ENCODE assay signal across 20 cellular contexts in genomic region chr7:114567416-114567815, GRCh38.
"Had no signal": no experiment of that assay in that cellular context is flagged by ENCODE, and none has a peak within 500 bp of the region (broad histone marks: within the 10 kb centered on the region; RNA-seq: fewer than 3 reads in every experiment).

No MANE protein-coding gene starts in this region.

- H3K27ac ChIP-seq: breast epithelium, left lung, lower lobe of right lung, spleen, suprapubic skin, tibial artery had no signal

- H3K4me1 ChIP-seq: breast epithelium, left lung, lower lobe of right lung, spleen, suprapubic skin, tibial artery had no signal

- H3K27me3 ChIP-seq: breast epithelium, left lung, spleen, suprapubic skin, tibial artery had no signal

- H3K4me1 Mint-ChIP-seq: activated CD8-positive, alpha-beta memory T cell treated with anti-CD3 and anti-CD28 coated beads, Interleukin-2, amount 10 ng/mL, durations not matched to agents 7 days and 5 days; activated naive CD4-positive, alpha-beta T cell treated with anti-CD3 and anti-CD28 coated beads, Interleukin-2, amount 50 U/mL, for 24 hours; activated naive CD8-positive, alpha-beta T cell treated with anti-CD3 and anti-CD28 coated beads, Interleukin-2, amount 50 U/mL, for 24 hours; natural killer cell had no signal

- H3K9me3 Mint-ChIP-seq: activated naive CD4-positive, alpha-beta T cell treated with anti-CD3 and anti-CD28 coated beads, Interleukin-2, amount 50 U/mL, for 24 hours; activated naive CD8-positive, alpha-beta T cell treated with anti-CD3 and anti-CD28 coated beads, Interleukin-2, amount 50 U/mL, for 24 hours; activated T-helper 2 cell treated with anti-CD3 and anti-CD28 coated beads, Interferon-gamma antibody, Interleukin-2, Interleukin-4, amounts not matched to agents 10 μg/mL and 5 μg/mL and 100 μg/mL, durations not matched to agents 14 hours and 24 hours and 36 hours had no signal

- H3K27ac Mint-ChIP-seq: activated CD8-positive, alpha-beta memory T cell treated with anti-CD3 and anti-CD28 coated beads, Interleukin-2, amount 10 ng/mL, durations not matched to agents 7 days and 5 days; activated CD8-positive, alpha-beta T cell treated with anti-CD3 and anti-CD28 coated beads, Interleukin-2, amount 10 ng/mL, durations not matched to agents 7 days and 5 days; activated naive CD4-positive, alpha-beta T cell treated with anti-CD3 and anti-CD28 coated beads, Interleukin-2, amount 50 U/mL, for 24 hours; activated naive CD8-positive, alpha-beta T cell treated with anti-CD3 and anti-CD28 coated beads, Interleukin-2, amount 50 U/mL, for 24 hours; activated T-helper 2 cell treated with anti-CD3 and anti-CD28 coated beads, Interferon-gamma antibody, Interleukin-2, Interleukin-4, amounts not matched to agents 10 μg/mL and 5 μg/mL and 100 μg/mL, durations not matched to agents 14 hours and 24 hours and 36 hours; natural killer cell had no signal

- H3K4me3 Mint-ChIP-seq: activated CD8-positive, alpha-beta memory T cell treated with anti-CD3 and anti-CD28 coated beads, Interleukin-2, amount 10 ng/mL, durations not matched to agents 7 days and 5 days; activated CD8-positive, alpha-beta T cell treated with anti-CD3 and anti-CD28 coated beads, Interleukin-2, amount 10 ng/mL, durations not matched to agents 7 days and 5 days; activated naive CD4-positive, alpha-beta T cell treated with anti-CD3 and anti-CD28 coated beads, Interleukin-2, amount 50 U/mL, for 24 hours; activated naive CD8-positive, alpha-beta T cell treated with anti-CD3 and anti-CD28 coated beads, Interleukin-2, amount 50 U/mL, for 24 hours; natural killer cell had no signal

- H3K36me3 Mint-ChIP-seq: activated CD8-positive, alpha-beta memory T cell treated with anti-CD3 and anti-CD28 coated beads, Interleukin-2, amount 10 ng/mL, durations not matched to agents 7 days and 5 days; activated naive CD4-positive, alpha-beta T cell treated with anti-CD3 and anti-CD28 coated beads, Interleukin-2, amount 50 U/mL, for 24 hours; natural killer cell had no signal

- H3K36me3 ChIP-seq: breast epithelium, left lung, lower lobe of right lung, spleen, suprapubic skin, tibial artery had no signal

- H3K27me3 Mint-ChIP-seq: activated CD8-positive, alpha-beta memory T cell treated with anti-CD3 and anti-CD28 coated beads, Interleukin-2, amount 10 ng/mL, durations not matched to agents 7 days and 5 days; activated naive CD4-positive, alpha-beta T cell treated with anti-CD3 and anti-CD28 coated beads, Interleukin-2, amount 50 U/mL, for 24 hours; activated naive CD8-positive, alpha-beta T cell treated with anti-CD3 and anti-CD28 coated beads, Interleukin-2, amount 50 U/mL, for 24 hours had no signal

- H3K4me3 ChIP-seq: breast epithelium, left lung, lower lobe of right lung, spleen, suprapubic skin, tibial artery had no signal

- DNase-seq: activated CD4-positive, CD25-positive, alpha-beta regulatory T cell treated with anti-CD3 and anti-CD28 coated beads, Interleukin-2, amount 50 U/mL, for 72 hours; activated CD8-positive, alpha-beta memory T cell treated with anti-CD3 and anti-CD28 coated beads, Interleukin-2, amount 10 ng/mL, durations not matched to agents 7 days and 5 days; activated CD8-positive, alpha-beta T cell treated with anti-CD3 and anti-CD28 coated beads, Interleukin-2, amount 10 ng/mL, durations not matched to agents 7 days and 5 days; activated naive CD8-positive, alpha-beta T cell treated with anti-CD3 and anti-CD28 coated beads, Interleukin-2, amount 50 U/mL, for 24 hours; activated T-cell treated with anti-CD3 and anti-CD28 coated beads, Interleukin-2, amount 50 U/mL, for 48 hours; central memory CD4-positive, alpha-beta T cell; effector CD8-positive, alpha-beta T cell; left lung; lower lobe of right lung; mesendoderm; natural killer cell; posterior cingulate gyrus; right cardiac atrium; spleen; stimulated activated naive CD4-positive, alpha-beta T cell; tibial artery had no signal

- H3K9me3 ChIP-seq: breast epithelium, left lung, lower lobe of right lung, spleen, suprapubic skin, tibial artery had no signal
